ENCODE assay signal across 8 cellular contexts in the genomic region with DNA sequence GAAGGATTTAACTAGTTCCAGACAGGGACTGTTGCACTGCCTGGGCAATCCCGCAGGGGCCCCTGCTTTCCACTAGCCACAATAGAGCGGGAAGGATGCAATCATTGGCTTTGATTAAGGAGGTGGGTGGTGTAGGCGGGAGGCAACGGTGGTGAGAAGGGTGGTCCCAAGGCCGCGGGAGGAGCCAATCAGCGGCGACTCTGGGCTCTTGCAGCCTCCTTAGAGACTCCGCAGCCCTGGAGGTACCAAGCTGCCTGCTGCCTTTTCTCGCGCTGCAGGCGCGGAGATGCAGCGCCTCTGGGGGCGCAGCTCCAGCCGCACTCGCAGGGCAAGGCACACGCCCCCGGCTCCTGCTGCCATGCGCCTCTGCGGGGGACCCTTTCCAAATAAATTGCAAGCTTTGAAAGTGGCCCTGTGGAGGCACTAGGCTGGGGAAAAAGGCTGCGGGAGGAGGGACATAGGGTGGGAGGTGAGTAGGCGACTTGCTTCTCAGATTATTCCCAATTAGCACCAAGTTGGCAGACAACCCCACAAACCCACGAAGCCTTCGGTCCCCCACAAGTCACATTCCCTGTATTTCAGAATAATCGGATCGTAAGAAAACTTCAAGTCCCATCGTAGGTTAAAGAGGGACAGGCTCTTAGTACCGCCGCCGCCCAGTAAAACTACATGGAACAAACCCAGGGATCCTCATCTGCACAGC. TPM values are rescaled to one million over a fixed set of nuclear protein-coding genes. Genes with fewer than 3 reads are reported as not detected.
DNase-seq lines count a peak whose midpoint lies in the region; FAIRE-seq and TF ChIP-seq lines count a peak whose summit lies in the region.

No MANE protein-coding gene starts in this region.

- peaks cover 12% of the 10 kb centered on the region for H3K9me3 ChIP-seq in WERI-Rb-1 (ENCODE audit: severe bottlenecking)
- H3K9me3 ChIP-seq in iPS-18c (ENCODE audit: control insufficient read depth, insufficient read depth, low read length) = peaks cover 8% of the 10 kb centered on the region
- H3K9me3 ChIP-seq in suprapubic skin = no peaks in the 10 kb centered on the region
- no peaks in the 10 kb centered on the region for H3K9me3 ChIP-seq in colonic mucosa

- peak; percentile 71 for TF ChIP-seq CTCF in WERI-Rb-1 (IDR thresholded peaks at IDR 0.05; ENCODE audit: low read depth, low read length)
- TF ChIP-seq CTCF in suprapubic skin (IDR thresholded peaks at IDR 0.05) = no peak
- TF ChIP-seq CTCF in colonic mucosa (IDR thresholded peaks at IDR 0.05) = no peak

- WGBS in suprapubic skin = 2% methylated on average over 28 of the region's 31 CpGs

- H3K27ac ChIP-seq in WERI-Rb-1 = no peak overlapping the region
- no peak overlapping the region for H3K27ac ChIP-seq in suprapubic skin
- no peak overlapping the region for H3K27ac ChIP-seq in colonic mucosa

- no peak for FAIRE-seq in RCC 7860 (lab: Jason Lieb, UNC)

- H3K4me3 ChIP-seq in H7 (ENCODE audit: insufficient read depth, low read depth, low read length) (peak overlapping the region; percentile 46), WERI-Rb-1 (ENCODE audit: low read depth, low read length) (peak overlapping the region; percentile 23), iPS-18c (ENCODE audit: insufficient read depth, low read depth, low read length) (peak overlapping the region; percentile 57), suprapubic skin (peak overlapping the region; percentile 55), colonic mucosa (no peak overlapping the region)

- H3K9ac ChIP-seq in colonic mucosa (ENCODE audit: low read depth in 2 of 2, low read length in 2 of 2) = no peak overlapping the region

- H3K27me3 ChIP-seq in H7 (ENCODE audit: control insufficient read depth, insufficient read depth, low read length) = peaks cover 73% of the 10 kb centered on the region
- H3K27me3 ChIP-seq in WERI-Rb-1 (ENCODE audit: insufficient read depth, low read depth, severe bottlenecking) = peaks cover 72% of the 10 kb centered on the region
- H3K27me3 ChIP-seq in suprapubic skin = peaks cover 90% of the 10 kb centered on the region
- peaks cover 51% of the 10 kb centered on the region for H3K27me3 ChIP-seq in colonic mucosa

- no peak for TF ChIP-seq EP300 in suprapubic skin (IDR thresholded peaks at IDR 0.05)

- H3K36me3 ChIP-seq in H7 (replicated peaks; ENCODE audit: control insufficient read depth, insufficient read depth, low read length) = no peaks in the 10 kb centered on the region
- no peaks in the 10 kb centered on the region for H3K36me3 ChIP-seq in WERI-Rb-1
- no peaks in the 10 kb centered on the region for H3K36me3 ChIP-seq in suprapubic skin
- no peaks in the 10 kb centered on the region for H3K36me3 ChIP-seq in colonic mucosa

- intact Hi-C loops in colonic mucosa (cut with DNase I) = no loop called here

- TF ChIP-seq POLR2A in suprapubic skin (IDR thresholded peaks at IDR 0.05) = no peak

- peak; percentile 25 for DNase-seq in AG20443 (ENCODE audit: low spot score)
- DNase-seq in H7 = peak; percentile 92
- DNase-seq in WERI-Rb-1 = peak; percentile 51
- no peak for DNase-seq in suprapubic skin (ENCODE audit: low spot score in 2 of 2)
- no peak for DNase-seq in colonic mucosa
- DNase-seq in NCI-H510A treated with DMSO at 0.1 percent for 48 hours (lab: John Stamatoyannopoulos, UW) = no peak
- no peak for DNase-seq in RCC 7860 (ENCODE audit: low spot score)

- H3K4me1 ChIP-seq in suprapubic skin (peaks cover 30% of the 10 kb centered on the region), colonic mucosa (no peaks in the 10 kb centered on the region)

RNA-seq across cellular contexts. Expression of a gene that starts 0.9 kb away (rescaled TPM):
- 0.07 TPM in 1 of 2 replicates, not detected in the other for total RNA-seq in H7 (2014; rRNA removed; shearing (Covaris generic))
- not detected for total RNA-seq in suprapubic skin
- total RNA-seq in colonic mucosa = under 1 TPM in 1 of 2 donors, not detected in 1; 0.61 TPM

Comparison
In these comparisons a context has a peak if more than half of its experiments do, and no peak if none do; other contexts are left out.
1. DNase-seq: peak in AG20443 (single experiment), H7 (single experiment) and WERI-Rb-1 (single experiment); none in suprapubic skin (0 of 2), colonic mucosa (single experiment), NCI-H510A treated with DMSO at 0.1 percent for 48 hours (single experiment) and RCC 7860 (single experiment).